In genomic region chr10:45118929-45119328, GRCh38 we compare ENCODE assay signal across 34 cellular contexts.
"Had no signal": no experiment of that assay in that cellular context is flagged by ENCODE, and none has a peak within 500 bp of the region (broad histone marks: within the 10 kb centered on the region; RNA-seq: fewer than 3 reads in every experiment).

No MANE protein-coding gene starts in this region.

- H3K4me3 ChIP-seq: MG63 had no signal

- H3K9me3 ChIP-seq: MG63 had no signal

- H3K36me3 ChIP-seq: MG63 had no signal

- H3K27ac ChIP-seq: KMS-11 had no signal

- DNase-seq: Karpas-422, Kasumi-1, MG63, MM.1S, MV-4-11, NCI-H1048, NCI-H1092, NCI-H1092 treated with DMSO at 0.1 percent for 48 hours, NCI-H1105, NCI-H1105 treated with DMSO at 0.1 percent for 48 hours, NCI-H1417, NCI-H1417 treated with DMSO at 0.1 percent for 48 hours, NCI-H1436, NCI-H1436 treated with DMSO at 0.1 percent for 48 hours, NCI-H146, NCI-H1694, NCI-H1694 treated with DMSO at 0.1 percent for 48 hours, NCI-H187, NCI-H187 treated with DMSO at 0.1 percent for 48 hours, NCI-H1930, NCI-H2029, NCI-H2029 treated with DMSO at 0.1 percent for 48 hours, NCI-H2081, NCI-H2081 treated with DMSO at 0.1 percent for 48 hours, NCI-H2107, NCI-H2171, NCI-H2171 treated with DMSO at 0.1 percent for 48 hours, NCI-H2227 treated with DMSO at 0.1 percent for 48 hours, NCI-H226, NCI-H345, NCI-H446, NCI-H446 treated with DMSO at 0.1 percent for 48 hours, NCI-H510A had no signal

- H3K4me2 ChIP-seq: KMS-11 had no signal

- H3K9ac ChIP-seq: KMS-11 had no signal
